In the genomic region with DNA sequence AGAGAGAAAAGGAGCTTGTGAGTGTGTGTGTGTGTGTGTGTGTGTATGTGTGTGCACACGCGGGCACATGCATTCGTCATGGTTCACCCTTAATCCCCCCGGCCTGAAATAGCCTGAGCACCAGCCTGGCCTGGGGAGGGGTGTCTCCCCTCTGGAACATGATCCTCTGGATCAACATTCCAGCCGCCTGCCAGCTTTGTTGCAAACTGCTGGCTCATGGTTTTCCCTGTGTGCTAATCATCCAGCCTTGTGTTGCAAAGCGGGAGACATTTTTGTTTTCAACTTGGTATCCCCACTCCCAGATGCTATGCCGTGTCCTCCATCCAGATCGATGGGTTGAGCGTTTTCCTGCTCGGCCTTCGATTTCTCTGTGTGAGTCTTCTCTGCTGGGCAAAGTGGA, we compare ENCODE assay signal across 18 cellular contexts.
DNase-seq lines count a peak whose midpoint lies in the region; ATAC-seq, FAIRE-seq and TF ChIP-seq lines count a peak whose summit lies in the region.
"Had no signal": no experiment of that assay in that cellular context is flagged by ENCODE, and none has a peak within 500 bp of the region (broad histone marks: within the 10 kb centered on the region; RNA-seq: fewer than 3 reads in every experiment).

No MANE protein-coding gene starts in this region.

- no peak overlapping the region for H3K4me3 Mint-ChIP-seq in WTC11
- H3K4me3 Mint-ChIP-seq in natural killer cell treated with Interleukin-12 subunit alpha and Interleukin-12 subunit beta and Interleukin-15 and Interleukin-18, amount 100 ng/mL, for 72 hours = no peak overlapping the region
- H3K4me3 Mint-ChIP-seq: naive thymus-derived CD8-positive, alpha-beta T cell; T-helper 1 cell treated with Interleukin-12 subunit alpha and Interleukin-12 subunit beta and Interleukin-4 antibody, amounts not matched to agents 30 μg/mL and 1 μg/mL, for 36 hours had no signal

- ATAC-seq in WTC11 (peak; percentile 33), HG03196 (IDR thresholded peaks at IDR 0.05; ENCODE audit: unreplicated experiment) (no peak)
- no peak for ATAC-seq in natural killer cell treated with Interleukin-12 subunit alpha and Interleukin-12 subunit beta and Interleukin-15 and Interleukin-18, amount 100 ng/mL, for 72 hours
- ATAC-seq: naive thymus-derived CD8-positive, alpha-beta T cell had no signal

- no peak overlapping the region for H3K23ac ChIP-seq in neuronal stem cell (ENCODE audit: low read depth, low read length, poor library complexity)

- H3K27ac Mint-ChIP-seq in WTC11 = 0 out of 2 replicates have a peak overlapping the region, but pooled peaks have one; percentile 6
- no peak overlapping the region for H3K27ac Mint-ChIP-seq in natural killer cell treated with Interleukin-12 subunit alpha and Interleukin-12 subunit beta and Interleukin-15 and Interleukin-18, amount 100 ng/mL, for 72 hours
- H3K27ac Mint-ChIP-seq: T-helper 1 cell treated with Interleukin-12 subunit alpha and Interleukin-12 subunit beta and Interleukin-4 antibody, amounts not matched to agents 30 μg/mL and 1 μg/mL, for 36 hours had no signal

- H3K4me1 ChIP-seq in neuronal stem cell (ENCODE audit: control insufficient read depth in 2 of 2, insufficient read depth in 1 of 2, low read depth in 1 of 2, low read length in 2 of 2) = peaks cover 4 to 33% of the 10 kb centered on the region in 2 donors

- H2BK12ac ChIP-seq in neuronal stem cell (ENCODE audit: low read length) = peak overlapping the region; percentile 5

- no peak overlapping the region for H3K14ac ChIP-seq in neuronal stem cell (ENCODE audit: low read length)

- no peak overlapping the region for H2BK120ac ChIP-seq in neuronal stem cell (ENCODE audit: low read depth, low read length)

- H3K36me3 Mint-ChIP-seq in WTC11 = no peaks in the 10 kb centered on the region
- no peaks in the 10 kb centered on the region for H3K36me3 Mint-ChIP-seq in natural killer cell treated with Interleukin-12 subunit alpha and Interleukin-12 subunit beta and Interleukin-15 and Interleukin-18, amount 100 ng/mL, for 72 hours
- H3K36me3 Mint-ChIP-seq: naive thymus-derived CD8-positive, alpha-beta T cell had no signal

- peaks cover 62% of the 10 kb centered on the region for H3K4me1 Mint-ChIP-seq in WTC11
- peaks cover 5 to 7% of the 10 kb centered on the region in 2 donors for H3K4me1 Mint-ChIP-seq in natural killer cell treated with Interleukin-12 subunit alpha and Interleukin-12 subunit beta and Interleukin-15 and Interleukin-18, amount 100 ng/mL, for 72 hours (ENCODE audit: low read depth in 2 of 2)

- H3K9me3 ChIP-seq in neuronal stem cell (replicated peaks in 1 of 2; ENCODE audit: control insufficient read depth in 2 of 2, insufficient read depth in 1 of 2, low read depth in 1 of 2, low read length in 2 of 2) = no peaks in the 10 kb centered on the region
- H3K9me3 ChIP-seq: adrenal gland, stomach had no signal

- H3K9ac ChIP-seq in neuronal stem cell (ENCODE audit: low read depth, low read length, poor library complexity) = no peak overlapping the region

- H3K4me2 ChIP-seq in neuronal stem cell (ENCODE audit: insufficient read depth, low read length, poor library complexity, severe bottlenecking) = no peak overlapping the region

- POLR2A ChIA-PET in WTC11 (lab: Charles Lee) = no interaction called here

- H3K36me3 ChIP-seq in neuronal stem cell (replicated peaks in 1 of 2; ENCODE audit: control insufficient read depth in 2 of 2, insufficient read depth in 2 of 2, low read length in 2 of 2) = peaks cover 8 to 83% of the 10 kb centered on the region in 2 donors
- H3K36me3 ChIP-seq: adrenal gland had no signal

- no peaks in the 10 kb centered on the region for H3K79me1 ChIP-seq in neuronal stem cell (ENCODE audit: low read depth, low read length)

- no CpG with 5 or more reads among the region's 11 CpGs for WGBS in neuronal stem cell (ENCODE audit: extremely low coverage in 2 of 2, insufficient read length in 2 of 2, insufficient replicate concordance in 1 of 2), 2 donors

- H4K91ac ChIP-seq in neuronal stem cell (ENCODE audit: low read depth, low read length, poor library complexity) = no peak overlapping the region

- H2AK5ac ChIP-seq in neuronal stem cell (ENCODE audit: low read depth, low read length) = no peak overlapping the region

- no peak for TF ChIP-seq POLR2A in GM12891 (IDR thresholded peaks at IDR 0.05; ENCODE audit: low read depth, low read length)

- H3K27me3 ChIP-seq in neuronal stem cell (ENCODE audit: control insufficient read depth in 3 of 3, insufficient read depth in 3 of 3, low read depth in 1 of 3, low read length in 3 of 3) = no peaks in the 10 kb centered on the region

- H2BK15ac ChIP-seq in neuronal stem cell (ENCODE audit: low read length) = no peak overlapping the region

- peak overlapping the region; percentile 11 for H3K27ac ChIP-seq in neuronal stem cell (replicated peaks; ENCODE audit: low read length)
- H3K27ac ChIP-seq: RWPE1, stomach had no signal

- H2BK5ac ChIP-seq in neuronal stem cell (ENCODE audit: low read length) = peak overlapping the region; percentile 17

- H3K18ac ChIP-seq in neuronal stem cell (ENCODE audit: low read length) = peak overlapping the region; percentile 91

- CTCF ChIA-PET in WTC11 (lab: Charles Lee) = interaction anchor here (0.6 to 10.4 kb wide), 9 partner anchors 20 to 311 kb away, joined by 3 to 96 read pairs (median 4); no protein-coding TSS in a partner anchor

- H3K4me3 ChIP-seq in fibroblast of villous mesenchyme (ENCODE audit: low read depth, low read length) = no peak overlapping the region
- no peak overlapping the region for H3K4me3 ChIP-seq in neuronal stem cell (ENCODE audit: low read length in 2 of 2)
- H3K4me3 ChIP-seq: adrenal gland, stomach had no signal

- H3K4ac ChIP-seq in neuronal stem cell (ENCODE audit: low read length) = no peak overlapping the region

- FAIRE-seq in GM12891 (lab: Jason Lieb, UNC) = no peak
- FAIRE-seq: small intestine had no signal

- H3K9me3 Mint-ChIP-seq in WTC11 = no peaks in the 10 kb centered on the region
- H3K9me3 Mint-ChIP-seq in natural killer cell treated with Interleukin-12 subunit alpha and Interleukin-12 subunit beta and Interleukin-15 and Interleukin-18, amount 100 ng/mL, for 72 hours = no peaks in the 10 kb centered on the region
- H3K9me3 Mint-ChIP-seq: naive thymus-derived CD8-positive, alpha-beta T cell; T-helper 1 cell treated with Interleukin-12 subunit alpha and Interleukin-12 subunit beta and Interleukin-4 antibody, amounts not matched to agents 30 μg/mL and 1 μg/mL, for 36 hours had no signal

- peaks cover 20% of the 10 kb centered on the region for H3K27me3 Mint-ChIP-seq in WTC11 (ENCODE audit: low read depth)
- peaks cover 38 to 51% of the 10 kb centered on the region in 2 donors for H3K27me3 Mint-ChIP-seq in natural killer cell treated with Interleukin-12 subunit alpha and Interleukin-12 subunit beta and Interleukin-15 and Interleukin-18, amount 100 ng/mL, for 72 hours

- TF ChIP-seq CTCF in WTC11 (IDR thresholded peaks at IDR 0.05) = no peak
- TF ChIP-seq CTCF in fibroblast of villous mesenchyme (IDR thresholded peaks at IDR 0.05; ENCODE audit: insufficient read depth, low read depth, low read length) = no peak

- no peak overlapping the region for H4K8ac ChIP-seq in neuronal stem cell (ENCODE audit: low read depth, low read length)

- H2AFZ ChIP-seq in neuronal stem cell (ENCODE audit: low read length) = no peak overlapping the region

- DNase-seq in D341Med (ENCODE audit: low spot score) (peak; percentile 49), WTC11 (ENCODE audit: low spot score) (peak; percentile 53), fibroblast of villous mesenchyme (ENCODE audit: low read depth) (peak; percentile 65), neuronal stem cell (ENCODE audit: low spot score) (peak; percentile 51), A172 (ENCODE audit: low spot score) (no peak), GM12891 (ENCODE audit: insufficient read length, low spot score) (no peak)
- no peak for DNase-seq in natural killer cell treated with Interleukin-12 subunit alpha and Interleukin-12 subunit beta and Interleukin-15 and Interleukin-18, amount 100 ng/mL, for 72 hours (ENCODE audit: low spot score)
- DNase-seq: activated CD4-positive, alpha-beta T cell treated with anti-CD3 and anti-CD28 coated beads for 4 hours; activated T-cell treated with anti-CD3 and anti-CD28 coated beads, Interleukin-2, amount 50 U/mL, for 48 hours; effector CD8-positive, alpha-beta T cell; naive thymus-derived CD8-positive, alpha-beta T cell; NCI-H526; small intestine; stomach had no signal

TF ChIP-seq in WTC11, 78 proteins besides CTCF, POLR2A, EP300 and RAD21 (continues in another document):
- TF ChIP-seq, protein P1, sequence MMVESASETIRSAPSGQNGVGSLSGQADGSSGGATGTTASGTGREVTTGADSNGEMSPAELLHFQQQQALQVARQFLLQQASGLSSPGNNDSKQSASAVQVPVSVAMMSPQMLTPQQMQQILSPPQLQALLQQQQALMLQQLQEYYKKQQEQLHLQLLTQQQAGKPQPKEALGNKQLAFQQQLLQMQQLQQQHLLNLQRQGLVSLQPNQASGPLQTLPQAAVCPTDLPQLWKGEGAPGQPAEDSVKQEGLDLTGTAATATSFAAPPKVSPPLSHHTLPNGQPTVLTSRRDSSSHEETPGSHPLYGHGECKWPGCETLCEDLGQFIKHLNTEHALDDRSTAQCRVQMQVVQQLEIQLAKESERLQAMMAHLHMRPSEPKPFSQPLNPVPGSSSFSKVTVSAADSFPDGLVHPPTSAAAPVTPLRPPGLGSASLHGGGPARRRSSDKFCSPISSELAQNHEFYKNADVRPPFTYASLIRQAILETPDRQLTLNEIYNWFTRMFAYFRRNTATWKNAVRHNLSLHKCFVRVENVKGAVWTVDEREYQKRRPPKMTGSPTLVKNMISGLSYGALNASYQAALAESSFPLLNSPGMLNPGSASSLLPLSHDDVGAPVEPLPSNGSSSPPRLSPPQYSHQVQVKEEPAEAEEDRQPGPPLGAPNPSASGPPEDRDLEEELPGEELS (CRISPR knock-in tag; IDR thresholded peaks at IDR 0.05) = no peak

TF ChIP-seq in GM12891, 5 proteins besides CTCF, POLR2A, EP300 and RAD21:
- TF ChIP-seq POU2F2 (IDR thresholded peaks at IDR 0.05; ENCODE audit: low read depth, low read length) (no peak), POLR2AphosphoS5 (IDR thresholded peaks at IDR 0.05; ENCODE audit: low read depth, low read length) (no peak), PAX5 (IDR thresholded peaks at IDR 0.05; ENCODE audit: insufficient read depth, low read length, severe bottlenecking) (no peak), SPI1 (IDR thresholded peaks at IDR 0.05; ENCODE audit: low read depth, low read length) (no peak), TAF1 (IDR thresholded peaks at IDR 0.05; ENCODE audit: low read depth, low read length) (no peak)

Comparison
In these comparisons a context has a peak if more than half of its experiments do, and no peak if none do; other contexts are left out.
1. DNase-seq: peak in D341Med (single experiment), WTC11 (single experiment), fibroblast of villous mesenchyme (single experiment) and neuronal stem cell (single experiment); none in A172 (single experiment), GM12891 (single experiment) and natural killer cell treated with Interleukin-12 subunit alpha and Interleukin-12 subunit beta and Interleukin-15 and Interleukin-18, amount 100 ng/mL, for 72 hours (single experiment).